ENCODE assay signal across 26 cellular contexts in the genomic region with DNA sequence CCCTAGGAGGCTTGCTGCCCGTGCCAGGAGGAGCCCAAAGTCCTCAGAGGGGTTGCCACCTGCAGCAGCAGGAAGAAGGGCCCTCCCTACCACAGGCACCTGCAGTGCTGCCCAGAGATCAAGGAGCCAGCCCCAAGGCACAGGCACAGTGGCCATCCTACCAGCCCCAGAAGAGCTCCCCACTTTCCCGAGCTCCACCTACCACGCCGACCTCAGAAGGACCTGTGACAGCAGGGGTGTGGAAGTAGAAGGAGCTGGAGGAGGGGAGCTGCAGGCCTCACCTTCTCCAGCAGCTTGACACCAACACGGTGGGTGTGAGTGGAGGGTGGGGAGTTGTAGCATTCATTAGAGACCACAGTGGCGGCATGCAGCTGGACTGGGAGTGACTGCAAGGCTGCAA.
"Had no signal": no experiment of that assay in that cellular context is flagged by ENCODE, and none has a peak within 500 bp of the region (broad histone marks: within the 10 kb centered on the region; RNA-seq: fewer than 3 reads in every experiment).

No MANE protein-coding gene starts in this region.

- DNase-seq: colonic mucosa; cortex of kidney; effector CD8-positive, alpha-beta T cell; effector memory CD8-positive, alpha-beta T cell; endodermal cell; erythroblast; foreskin keratinocyte; heart left ventricle; hypothalamus; immature natural killer cell; islet precursor cell; kidney; kidney glomerular epithelial cell; left colon; left lung; left ventricle myocardium superior; lower lobe of right lung; mesenchymal stem cell; mucosa of descending colon; naive B cell had no signal

- FAIRE-seq: endometrium, frontal cortex, kidney had no signal

- H2AFZ ChIP-seq: hepatocyte had no signal

- ATAC-seq: effector memory CD8-positive, alpha-beta T cell; esophagus mucosa; foreskin keratinocyte; gastroesophageal sphincter; left colon; left lung; left ventricle myocardium superior; lower lobe of right lung; mucosa of descending colon had no signal

- H3K9me3 ChIP-seq: colonic mucosa, gastroesophageal sphincter, heart left ventricle had no signal

- H3K4me1 ChIP-seq: colonic mucosa, foreskin keratinocyte, gastroesophageal sphincter, heart left ventricle, left lung, lower lobe of right lung had no signal

- H3K4me3 ChIP-seq: colonic mucosa, gastroesophageal sphincter, heart left ventricle, hepatocyte, left lung, lower lobe of right lung, mucosa of descending colon had no signal

- H3K36me3 ChIP-seq: colonic mucosa, gastroesophageal sphincter, heart left ventricle, left lung, lower lobe of right lung had no signal

- H3K4me2 ChIP-seq: hepatocyte had no signal

- H3K27me3 ChIP-seq: colonic mucosa, foreskin keratinocyte, gastroesophageal sphincter, heart left ventricle, hepatocyte, left lung had no signal

- H3K27ac ChIP-seq: colonic mucosa, epithelial cell of prostate, foreskin keratinocyte, gastroesophageal sphincter, heart left ventricle, hepatocyte, left lung, lower lobe of right lung had no signal

- H3K79me2 ChIP-seq: hepatocyte had no signal
